In the genomic region with DNA sequence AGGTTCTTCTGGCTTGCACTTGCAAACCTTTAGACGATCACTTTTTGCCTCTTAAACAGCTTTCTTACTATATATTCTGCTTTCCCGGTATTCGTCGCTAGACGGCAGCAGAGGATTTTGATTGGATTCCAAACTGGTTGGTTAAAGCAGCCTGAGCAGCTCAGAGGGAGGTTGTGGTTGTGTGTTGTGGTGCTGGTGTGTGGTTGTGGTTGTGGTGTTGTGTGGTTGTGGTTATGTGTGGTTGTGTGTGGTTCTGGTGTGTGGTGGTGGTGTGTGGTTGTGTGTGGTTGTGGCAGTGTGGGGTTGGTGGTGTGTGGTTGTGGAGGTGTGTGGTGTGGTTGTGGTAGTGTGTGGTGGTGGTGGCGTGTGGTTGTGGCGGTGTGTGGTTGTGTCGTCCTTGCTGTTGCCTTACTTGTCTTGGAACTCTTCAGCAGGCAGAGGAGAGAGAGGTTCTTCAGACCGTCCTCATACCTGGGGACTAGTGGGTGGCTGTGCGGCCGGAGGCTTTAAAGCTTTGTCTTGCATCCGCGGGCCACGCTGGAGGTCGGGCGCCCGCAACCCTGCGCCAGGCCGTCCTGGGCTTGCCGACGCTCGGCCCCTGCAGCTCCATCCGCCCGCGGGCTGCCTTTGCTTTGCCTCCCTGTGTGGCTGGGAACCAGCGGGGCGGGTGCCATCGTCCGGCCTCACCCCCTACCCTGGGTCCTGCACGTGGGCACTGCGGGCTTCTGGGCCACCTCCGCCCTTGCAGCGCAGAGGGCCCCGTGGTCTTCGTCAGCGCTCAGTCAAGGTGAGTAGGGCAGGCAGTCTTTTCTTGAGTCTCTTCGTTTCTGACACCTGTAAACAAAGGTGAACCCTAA, we compare ENCODE assay signal across 8 cellular contexts.
DNase-seq lines count a peak whose midpoint lies in the region; ATAC-seq and TF ChIP-seq lines count a peak whose summit lies in the region.

No MANE protein-coding gene starts in this region.

- peak; percentile 43 for TF ChIP-seq CTCF in activated CD8-positive, alpha-beta T cell treated with anti-CD3 and anti-CD28 coated beads for 36 hours (IDR thresholded peaks at IDR 0.05)
- TF ChIP-seq CTCF in retinal pigment epithelial cell (conservative IDR thresholded peaks at IDR 0.05; ENCODE audit: low read depth, low read length), result peak; percentile 93

- POLR2A ChIA-PET in activated CD8-positive, alpha-beta T cell treated with anti-CD3 and anti-CD28 coated beads for 36 hours (lab: Charles Lee), result no interaction called here

- peaks cover 2% of the 10 kb centered on the region for H3K27me3 Mint-ChIP-seq in activated CD8-positive, alpha-beta T cell treated with anti-CD3 and anti-CD28 coated beads for 36 hours

- CTCF ChIA-PET in activated CD8-positive, alpha-beta T cell treated with anti-CD3 and anti-CD28 coated beads for 36 hours (lab: Charles Lee), result interaction anchor here (0.8 to 1.1 kb wide), 4 partner anchors 79 to 256 kb away, joined by 3 to 9 read pairs (median 4); no protein-coding TSS in a partner anchor

- no peak for ATAC-seq in activated CD8-positive, alpha-beta T cell treated with anti-CD3 and anti-CD28 coated beads for 36 hours
- no peak for ATAC-seq in HG03045 (IDR thresholded peaks at IDR 0.05; ENCODE audit: unreplicated experiment)
- no peak for ATAC-seq in HG03280 (IDR thresholded peaks at IDR 0.05; ENCODE audit: unreplicated experiment)

- intact Hi-C loops in activated CD8-positive, alpha-beta T cell treated with anti-CD3 and anti-CD28 coated beads for 36 hours (cut with micrococcal nuclease), result loop anchor here (5.0 kb wide), 1 partner anchor 257 kb away; no protein-coding TSS in a partner anchor
- intact Hi-C loops in head of caudate nucleus (cut with DNase I), result no loop called here

- H3K4me1 Mint-ChIP-seq in activated CD8-positive, alpha-beta T cell treated with anti-CD3 and anti-CD28 coated beads for 36 hours (ENCODE audit: low read depth), result no peaks in the 10 kb centered on the region

- H3K4me3 ChIP-seq in retinal pigment epithelial cell (ENCODE audit: low read length), result no peak overlapping the region

- no peaks in the 10 kb centered on the region for H3K36me3 Mint-ChIP-seq in activated CD8-positive, alpha-beta T cell treated with anti-CD3 and anti-CD28 coated beads for 36 hours (ENCODE audit: low read depth)

- H3K27ac Mint-ChIP-seq in activated CD8-positive, alpha-beta T cell treated with anti-CD3 and anti-CD28 coated beads for 36 hours, result peak overlapping the region; percentile 22

- DNase-seq in AML-193 (lab: John Stamatoyannopoulos, UW) (peak; percentile 16 to 42), GM19238 (ENCODE audit: insufficient read length, low spot score) (peak; percentile 7), NCI-H2196 treated with DMSO at 0.1 percent for 48 hours (lab: John Stamatoyannopoulos, UW; ENCODE audit: unreplicated experiment) (peak; percentile 46), head of caudate nucleus (peak in 32 of 42 donors; percentile 15 to 81 (median 50)), retinal pigment epithelial cell (ENCODE audit: low read depth) (peak; percentile 13)
- peak; percentile 60 for DNase-seq in activated CD8-positive, alpha-beta T cell treated with anti-CD3 and anti-CD28 coated beads for 36 hours

- H3K4me3 Mint-ChIP-seq in activated CD8-positive, alpha-beta T cell treated with anti-CD3 and anti-CD28 coated beads for 36 hours, result peak overlapping the region; percentile 15

- H3K9me3 Mint-ChIP-seq in activated CD8-positive, alpha-beta T cell treated with anti-CD3 and anti-CD28 coated beads for 36 hours, result peaks cover 4% of the 10 kb centered on the region

Comparison
In these comparisons a context has a peak if more than half of its experiments do, and no peak if none do; other contexts are left out.
1. DNase-seq: peak in every context shown above with its lines; median percentile 60 in activated CD8-positive, alpha-beta T cell treated with anti-CD3 and anti-CD28 coated beads for 36 hours; 50 in head of caudate nucleus; 46 in NCI-H2196 treated with DMSO at 0.1 percent for 48 hours; 29 in AML-193; 13 in retinal pigment epithelial cell; 7 in GM19238.